ENCODE assay signal across 9 cellular contexts in genomic region chr12:89862511-89863331, GRCh38.
DNase-seq lines count a peak whose midpoint lies in the region; ATAC-seq and TF ChIP-seq lines count a peak whose summit lies in the region.
"Had no signal": no experiment of that assay in that cellular context is flagged by ENCODE, and none has a peak within 500 bp of the region (broad histone marks: within the 10 kb centered on the region; RNA-seq: fewer than 3 reads in every experiment).

No MANE protein-coding gene starts in this region.

- H3K36me3 ChIP-seq in BLaER1, result no peaks in the 10 kb centered on the region
- H3K36me3 ChIP-seq in skeletal muscle satellite cell (ENCODE audit: insufficient read depth, low read length), result no peaks in the 10 kb centered on the region

- peak; percentile 65 for TF ChIP-seq POLR2A in GM19099 (IDR thresholded peaks at IDR 0.05; ENCODE audit: extremely low read depth, insufficient read length, low read depth)

- no peak overlapping the region for H3K4me3 Mint-ChIP-seq in progenitor cell of endocrine pancreas (ENCODE audit: low read depth)

- H3K36me3 Mint-ChIP-seq in progenitor cell of endocrine pancreas (ENCODE audit: insufficient read depth), result no peaks in the 10 kb centered on the region

- no peak for TF ChIP-seq CTCF in progenitor cell of endocrine pancreas (IDR thresholded peaks at IDR 0.05; ENCODE audit: unreplicated experiment)

- H3K4me2 ChIP-seq in BLaER1 (peak overlapping the region; percentile 61), skeletal muscle satellite cell (ENCODE audit: low read length) (peak overlapping the region; percentile 64)

- H3K4me1 Mint-ChIP-seq in progenitor cell of endocrine pancreas (ENCODE audit: low read depth), result no peaks in the 10 kb centered on the region

- peak; percentile 28 for DNase-seq in T-helper 9 cell
- peak; percentile 17 for DNase-seq in foreskin melanocyte
- DNase-seq in progenitor cell of endocrine pancreas (ENCODE audit: low spot score, unreplicated experiment), result no peak
- no peak for DNase-seq in NCI-H128 (lab: John Stamatoyannopoulos, UW; ENCODE audit: unreplicated experiment)

- H3K4me3 ChIP-seq in BLaER1, result peak overlapping the region; percentile 0; the same call in 1 of the 2 replicates
- H3K4me3 ChIP-seq in skeletal muscle satellite cell (ENCODE audit: low read length), result peak overlapping the region; percentile 30

- H3K27ac Mint-ChIP-seq in progenitor cell of endocrine pancreas, result no peak overlapping the region

- H3K27me3 Mint-ChIP-seq in progenitor cell of endocrine pancreas, result no peaks in the 10 kb centered on the region

- H3K27me3 ChIP-seq in BLaER1, result no peaks in the 10 kb centered on the region
- H3K27me3 ChIP-seq in skeletal muscle satellite cell (ENCODE audit: control insufficient read depth, insufficient read depth, low read length), result no peaks in the 10 kb centered on the region

- H4K20me1 ChIP-seq in BLaER1, result no peaks in the 10 kb centered on the region

- peak overlapping the region; percentile 1; the same call in 1 of the 2 replicates for H3K9ac ChIP-seq in BLaER1
- peak overlapping the region; percentile 71 for H3K9ac ChIP-seq in skeletal muscle satellite cell (ENCODE audit: low read depth, low read length)

- H3K4me1 ChIP-seq in BLaER1 (peaks cover 18% of the 10 kb centered on the region), skeletal muscle satellite cell (ENCODE audit: control insufficient read depth, insufficient read depth, low read length) (peaks cover 21% of the 10 kb centered on the region)

- peaks cover 3% of the 10 kb centered on the region for H3K9me3 Mint-ChIP-seq in progenitor cell of endocrine pancreas (ENCODE audit: low read depth)

- peak overlapping the region; percentile 52 for H3K27ac ChIP-seq in BLaER1
- H3K27ac ChIP-seq: epithelial cell of prostate had no signal

- peak; percentile 54 for ATAC-seq in HG03280 (IDR thresholded peaks at IDR 0.05; ENCODE audit: unreplicated experiment)

- peaks cover 9% of the 10 kb centered on the region; the same call in 1 of the 2 replicates for H3K9me3 ChIP-seq in BLaER1
- no peaks in the 10 kb centered on the region for H3K9me3 ChIP-seq in skeletal muscle satellite cell (replicated peaks; ENCODE audit: low read length)

Comparison
In these comparisons a context has a peak if more than half of its experiments do, and no peak if none do; other contexts are left out.
1. DNase-seq: peak in T-helper 9 cell (single experiment) and foreskin melanocyte (single experiment); none in progenitor cell of endocrine pancreas (single experiment) and NCI-H128 (single experiment).